Comparison of ENCODE assay signal across 8 cellular contexts in the genomic region with DNA sequence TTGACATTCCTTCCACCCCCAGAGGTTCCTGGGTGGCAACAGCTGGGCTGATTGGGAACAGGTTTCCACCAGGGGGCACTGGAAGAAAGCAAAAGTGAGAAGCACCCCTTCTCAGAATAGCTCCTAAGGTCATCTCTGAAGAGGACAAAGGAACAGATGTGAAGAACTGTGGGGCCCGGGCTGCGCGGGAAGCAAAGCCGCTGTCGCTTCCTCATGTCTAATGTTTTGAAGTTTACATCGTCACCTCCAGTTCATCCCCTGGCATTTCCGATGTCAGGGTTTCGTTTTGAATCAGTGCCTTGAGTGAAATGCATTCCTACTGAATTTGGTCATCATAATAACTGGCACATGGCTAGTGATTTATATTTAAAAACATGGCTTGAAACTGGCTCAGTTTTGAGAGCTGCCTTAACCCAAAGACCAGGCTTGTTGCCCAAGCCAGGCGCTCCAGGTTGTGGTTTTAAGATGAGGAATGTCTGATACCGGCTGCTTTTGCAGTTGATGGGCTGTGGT. TPM values are rescaled to one million over a fixed set of nuclear protein-coding genes. Genes with fewer than 3 reads are reported as not detected.
DNase-seq lines count a peak whose midpoint lies in the region; ATAC-seq and TF ChIP-seq lines count a peak whose summit lies in the region.

No MANE protein-coding gene starts in this region.

- peaks cover 0 to 10% of the 10 kb centered on the region in 2 donors for H3K4me1 ChIP-seq in gastrocnemius medialis

- H3K27me3 ChIP-seq in SU-DHL-6 (ENCODE audit: low read length) (no peaks in the 10 kb centered on the region), gastrocnemius medialis (no peaks in the 10 kb centered on the region)

- H3K4me3 Mint-ChIP-seq in activated naive CD8-positive, alpha-beta T cell, result peak overlapping the region; percentile 83

- intact Hi-C loops in left cardiac atrium (cut with DNase I) (loop anchor here in 1 of 2 donors (5.0 to 10.0 kb wide), 2 partner anchors 147 to 419 kb away; no protein-coding TSS in a partner anchor), gastrocnemius medialis (cut with DNase I; ENCODE audit: low total_unique reads) (no loop called here)

- no peaks in the 10 kb centered on the region for H3K27me3 Mint-ChIP-seq in activated naive CD8-positive, alpha-beta T cell

- H3K36me3 ChIP-seq in SU-DHL-6 (ENCODE audit: low read length), result peaks cover 4% of the 10 kb centered on the region; the same call in 1 of the 2 replicates
- no peaks in the 10 kb centered on the region for H3K36me3 ChIP-seq in gastrocnemius medialis

- H3K9me3 Mint-ChIP-seq in activated naive CD8-positive, alpha-beta T cell (ENCODE audit: low read depth), result no peaks in the 10 kb centered on the region

- H3K36me3 Mint-ChIP-seq in activated naive CD8-positive, alpha-beta T cell, result peaks cover 3% of the 10 kb centered on the region

- H3K9ac ChIP-seq in SU-DHL-6 (ENCODE audit: low read length), result no peak overlapping the region

- peak overlapping the region; percentile 100 for H3K27ac Mint-ChIP-seq in activated naive CD8-positive, alpha-beta T cell

- H3K4me3 ChIP-seq in SU-DHL-6 (ENCODE audit: insufficient read depth, low read length, poor library complexity, severe bottlenecking), result no peak overlapping the region
- peak overlapping the region in 1 of 4 donors; percentile 14 for H3K4me3 ChIP-seq in gastrocnemius medialis

- H2AFZ ChIP-seq in SU-DHL-6 (ENCODE audit: low read depth, low read length, severe bottlenecking), result no peak overlapping the region

- peaks cover 94% of the 10 kb centered on the region for H3K4me1 Mint-ChIP-seq in activated naive CD8-positive, alpha-beta T cell (ENCODE audit: low read depth)

- ATAC-seq in left cardiac atrium (peak; percentile 81 to 83), gastrocnemius medialis (peak; percentile 61 to 63)

- TF ChIP-seq POLR2A in gastrocnemius medialis (IDR thresholded peaks at IDR 0.05), result no peak

- H3K27ac ChIP-seq in SU-DHL-6 (ENCODE audit: low read depth, low read length) (peak overlapping the region; percentile 7; the same call in 1 of the 2 replicates), gastrocnemius medialis (no peak overlapping the region)

- no peaks in the 10 kb centered on the region for H3K79me2 ChIP-seq in SU-DHL-6 (ENCODE audit: insufficient read depth, low read length)

- TF ChIP-seq CTCF in SU-DHL-6 (IDR thresholded peaks at IDR 0.05; ENCODE audit: insufficient read depth, low read length, poor library complexity, severe bottlenecking), result peak; percentile 47
- TF ChIP-seq CTCF in gastrocnemius medialis (IDR thresholded peaks at IDR 0.05 in 4 of 5, conservative IDR thresholded peaks at IDR 0.05 in 1 of 5), result peak in 3 of 5 experiments; percentile 31 to 46 (median 31)

- in situ Hi-C loops in gastrocnemius medialis (cut with MboI; ENCODE audit: low sequenced_read_pairs in 4 of 4), result no loop called here

- H3K4me2 ChIP-seq in SU-DHL-6 (ENCODE audit: low read depth, low read length, poor library complexity, severe bottlenecking), result peak overlapping the region; percentile 2

- DNase-seq in GF-D8 (lab: John Stamatoyannopoulos, UW) (peak; percentile 79), GOT3 (lab: John Stamatoyannopoulos, UW) (peak; percentile 45), LHCN-M2 (ENCODE audit: low read depth) (peak; percentile 98), left cardiac atrium (peak; percentile 49), gastrocnemius medialis (peak; percentile 10 to 17), NCI-H1694 treated with DMSO at 0.1 percent for 48 hours (lab: John Stamatoyannopoulos, UW) (no peak)

- H3F3A ChIP-seq in SU-DHL-6 (ENCODE audit: insufficient read depth), result no peaks in the 10 kb centered on the region

- H4K20me1 ChIP-seq in SU-DHL-6 (ENCODE audit: low read depth, low read length), result no peaks in the 10 kb centered on the region

- no peaks in the 10 kb centered on the region for H3K9me3 ChIP-seq in SU-DHL-6 (ENCODE audit: insufficient read depth, low read length)
- no peaks in the 10 kb centered on the region for H3K9me3 ChIP-seq in gastrocnemius medialis

- H3K9me2 ChIP-seq in SU-DHL-6 (replicated peaks; ENCODE audit: insufficient read depth, low read length), result no peaks in the 10 kb centered on the region

RNA-seq across cellular contexts. Expression of gene TXK, which starts 6.1 kb away (rescaled TPM):
- total RNA-seq in LHCN-M2 (2014; rRNA removed), result 0.51 and 0.92 TPM in 2 replicates
- polyA plus RNA-seq in LHCN-M2 (2012), result 0.30 TPM
- total RNA-seq in left cardiac atrium, result under 1 TPM; 0.62 to 0.84 TPM
- under 1 TPM in 2 of 4 donors, not detected in 2; 0.66 to 0.81 TPM for total RNA-seq in gastrocnemius medialis
